In genomic region chr3:71064288-71064975, GRCh38 we compare ENCODE assay signal across 9 cellular contexts.
DNase-seq lines count a peak whose midpoint lies in the region; ATAC-seq and TF ChIP-seq lines count a peak whose summit lies in the region.
"Had no signal": no experiment of that assay in that cellular context is flagged by ENCODE, and none has a peak within 500 bp of the region (broad histone marks: within the 10 kb centered on the region; RNA-seq: fewer than 3 reads in every experiment).

No MANE protein-coding gene starts in this region.

- no peak overlapping the region for H2AFZ ChIP-seq in SK-N-SH (ENCODE audit: low read depth)

- no peaks in the 10 kb centered on the region for H3K36me3 ChIP-seq in SK-N-SH (replicated peaks in 1 of 2; ENCODE audit: control insufficient read depth in 1 of 2, insufficient read depth in 2 of 2, low read length in 1 of 2)
- no peaks in the 10 kb centered on the region for H3K36me3 ChIP-seq in adipocyte (ENCODE audit: control insufficient read depth, insufficient read depth, low read length, severe bottlenecking)
- H3K36me3 ChIP-seq in right atrium auricular region, result no peaks in the 10 kb centered on the region

- H3K9ac ChIP-seq in SK-N-SH, result peak overlapping the region; percentile 93
- H3K9ac ChIP-seq in adipocyte (ENCODE audit: low read length), result peak overlapping the region; percentile 93

- peaks cover 28% of the 10 kb centered on the region for H3F3A ChIP-seq in SK-N-SH (replicated peaks; ENCODE audit: insufficient read depth)

- H3K9me2 ChIP-seq in SK-N-SH, result no peaks in the 10 kb centered on the region

- H3K79me2 ChIP-seq in SK-N-SH (ENCODE audit: insufficient read depth), result peaks cover 83% of the 10 kb centered on the region

- no peaks in the 10 kb centered on the region for H4K20me1 ChIP-seq in SK-N-SH (ENCODE audit: insufficient read depth)

- H3K27me3 ChIP-seq in SK-N-SH (ENCODE audit: insufficient read depth) (no peaks in the 10 kb centered on the region), adipocyte (replicated peaks; ENCODE audit: control insufficient read depth, insufficient read depth, low read length) (no peaks in the 10 kb centered on the region), right atrium auricular region (no peaks in the 10 kb centered on the region)

- TF ChIP-seq CTCF in SK-N-SH (IDR thresholded peaks at IDR 0.05), result no peak
- TF ChIP-seq CTCF in right atrium auricular region (IDR thresholded peaks at IDR 0.05), result no peak

- no peak for TF ChIP-seq RAD21 in SK-N-SH (IDR thresholded peaks at IDR 0.05; ENCODE audit: low read length)

- no peaks in the 10 kb centered on the region for H3K9me3 ChIP-seq in SK-N-SH
- no peaks in the 10 kb centered on the region for H3K9me3 ChIP-seq in adipocyte (ENCODE audit: control insufficient read depth, low read length)
- H3K9me3 ChIP-seq in right atrium auricular region, result no peaks in the 10 kb centered on the region

- POLR2A ChIA-PET in SK-N-SH (lab: Yijun Ruan, JAX), result interaction anchor here (0.8 to 0.9 kb wide), 2 partner anchors 12 to 518 kb away, joined by 3 to 5 read pairs; no protein-coding TSS in a partner anchor

- H3K4me3 ChIP-seq in SK-N-SH (ENCODE audit: low read depth in 2 of 2, low read length in 1 of 2) (peak overlapping the region; percentile 70 to 71), adipocyte (ENCODE audit: low read length) (peak overlapping the region; percentile 87), right atrium auricular region (peak overlapping the region; percentile 59 to 70)

- H3K4me1 ChIP-seq in SK-N-SH (ENCODE audit: control insufficient read depth in 1 of 2, insufficient read depth in 2 of 2, low read depth in 1 of 2, low read length in 1 of 2) (peaks cover 25 to 39% of the 10 kb centered on the region in 2 experiments), adipocyte (ENCODE audit: control insufficient read depth, insufficient read depth, low read length) (peaks cover 38% of the 10 kb centered on the region), right atrium auricular region (peaks cover 0 to 56% of the 10 kb centered on the region in 2 donors)

- CTCF ChIA-PET in SK-N-SH (lab: Yijun Ruan, JAX), result interaction anchor here (0.8 to 1.6 kb wide), 3 partner anchors 29 to 533 kb away, joined by 3 to 4 read pairs (median 3); no protein-coding TSS in a partner anchor

- peak overlapping the region; percentile 96 for H3K4me2 ChIP-seq in SK-N-SH

- DNase-seq in DMS 273 (lab: John Stamatoyannopoulos, UW; ENCODE audit: unreplicated experiment) (peak; percentile 72), DMS 273 treated with DMSO at 0.1 percent for 48 hours (lab: John Stamatoyannopoulos, UW) (no peak), SK-N-SH (peak; percentile 89), adipocyte (ENCODE audit: low read depth) (peak; percentile 85), right atrium auricular region (ENCODE audit: low spot score) (no peak), putamen (ENCODE audit: low spot score) (peak; percentile 61), NCI-H82 treated with DMSO at 0.1 percent for 48 hours (lab: John Stamatoyannopoulos, UW; ENCODE audit: unreplicated experiment) (no peak)

- 3% methylated on average over 22 of the region's 51 CpGs for WGBS in SK-N-SH (ENCODE audit: low lambda C conversion rate)

- H3K27ac ChIP-seq in SK-N-SH (ENCODE audit: low read depth in 2 of 2, low read length in 1 of 2), result peak overlapping the region; percentile 69 to 97
- peak overlapping the region; percentile 94 to 96 for H3K27ac ChIP-seq in right atrium auricular region
- H3K27ac ChIP-seq: 22Rv1 had no signal

- no peak for TF ChIP-seq EP300 in SK-N-SH (IDR thresholded peaks at IDR 0.05; ENCODE audit: borderline replicate concordance in 1 of 2, low read depth in 1 of 2, low read length in 1 of 2)

- ATAC-seq in HG03139 (IDR thresholded peaks at IDR 0.05; ENCODE audit: unreplicated experiment), result peak; percentile 33

TF ChIP-seq in SK-N-SH, 30 proteins besides CTCF, POLR2A, EP300 and RAD21:
- TF ChIP-seq FOSL2 (IDR thresholded peaks at IDR 0.05; ENCODE audit: borderline replicate concordance, low read depth), result no peak
- TF ChIP-seq MXI1 (IDR thresholded peaks at IDR 0.05; ENCODE audit: low read depth, low read length), result 0 out of 2 replicates have a peak, but pooled peaks have one; percentile 30

Comparison
In these comparisons a context has a peak if more than half of its experiments do, and no peak if none do; other contexts are left out.
1. DNase-seq: peak in DMS 273 (single experiment), SK-N-SH (single experiment), adipocyte (single experiment) and putamen (single experiment); none in DMS 273 treated with DMSO at 0.1 percent for 48 hours (single experiment), right atrium auricular region (single experiment) and NCI-H82 treated with DMSO at 0.1 percent for 48 hours (single experiment).
2. Peak in every context shown above with its lines, with median percentiles within 50 percentile points of each other: H3K4me3 ChIP-seq.